ENCODE assay signal across 8 cellular contexts in genomic region chr2:32010670-32011565, GRCh38. TPM values are rescaled to one million over a fixed set of nuclear protein-coding genes. Genes with fewer than 3 reads are reported as not detected.
DNase-seq lines count a peak whose midpoint lies in the region; ATAC-seq and TF ChIP-seq lines count a peak whose summit lies in the region.

TSS of gene MEMO1 (minus strand) at chr2:32011008. CDS start at chr2:32010247, 761 bp downstream.

- peak within 1 kb of the TSS; percentile 91 for H3K27ac ChIP-seq in epithelial cell of prostate

- peak within 1 kb of the TSS; percentile 70 for H3K4me3 ChIP-seq in mucosa of descending colon

- ATAC-seq in GM21619 (IDR thresholded peaks at IDR 0.05; ENCODE audit: unreplicated experiment) (peak; percentile 59), mucosa of descending colon (peak; percentile 88)

- intact Hi-C loops in mucosa of descending colon (cut with DNase I, micrococcal nuclease): no loop called here

- peaks cover 21% of the 10 kb centered on the region for H3K4me1 ChIP-seq in mucosa of descending colon (ENCODE audit: low read depth)

- DNase-seq in DMS53 (lab: John Stamatoyannopoulos, UW) (peak; percentile 96), OCI-M2 (lab: John Stamatoyannopoulos, UW; ENCODE audit: unreplicated experiment) (peak; percentile 55), activated T-cell treated with anti-CD3 and anti-CD28 coated beads for 4 hours (peak; percentile 83), epithelial cell of prostate (ENCODE audit: low read depth, low spot score) (peak; percentile 73), mucosa of descending colon (peak; percentile 96 to 98 (median 97))
- DNase-seq in stimulated activated CD8-positive, alpha-beta memory T cell treated with anti-CD3 and anti-CD28 coated beads, Interleukin-4, amount 100 ng/mL, for 1 hour (ENCODE audit: low read depth in 2 of 2, low spot score in 1 of 2): peak; percentile 64 to 79

- no peak for TF ChIP-seq CTCF in mucosa of descending colon (IDR thresholded peaks at IDR 0.05)

- TF ChIP-seq EP300 in Ishikawa (IDR thresholded peaks at IDR 0.05; ENCODE audit: borderline replicate concordance): no peak

- no peaks in the 10 kb centered on the region for H3K9me3 ChIP-seq in mucosa of descending colon

- H3K36me3 ChIP-seq in mucosa of descending colon (ENCODE audit: low read depth): no peaks in the 10 kb centered on the region

- TF ChIP-seq RAD21 in Ishikawa (IDR thresholded peaks at IDR 0.05; ENCODE audit: low read depth): no peak

TF ChIP-seq in Ishikawa, 13 proteins besides CTCF, POLR2A, EP300 and RAD21:
- peak; percentile 55 for TF ChIP-seq TCF12 (IDR thresholded peaks at IDR 0.05; ENCODE audit: low read depth)
- TF ChIP-seq MAX (IDR thresholded peaks at IDR 0.05): peak; percentile 68
- no peak for TF ChIP-seq USF1 (IDR thresholded peaks at IDR 0.05)
- peak; percentile 49; the same call in 1 of the 2 replicates for TF ChIP-seq TEAD4 (IDR thresholded peaks at IDR 0.05)
- no peak for TF ChIP-seq REST (IDR thresholded peaks at IDR 0.05; ENCODE audit: low read depth)
- TF ChIP-seq TAF1 (IDR thresholded peaks at IDR 0.05; ENCODE audit: low read depth): peak; percentile 48; the same call in 1 of the 2 replicates

RNA-seq across cellular contexts. Expression of gene MEMO1, which starts in this region (rescaled TPM):
- 10 to 100 TPM; 28.6 to 46.4 (median 29.2) TPM for total RNA-seq in mucosa of descending colon

Comparison
In these comparisons a context has a peak if more than half of its experiments do, and no peak if none do; other contexts are left out.
1. Peak in every context shown above with its lines: DNase-seq, ATAC-seq, H3K4me3 ChIP-seq and H3K27ac ChIP-seq.